ENCODE assay signal across 11 cellular contexts in the genomic region with DNA sequence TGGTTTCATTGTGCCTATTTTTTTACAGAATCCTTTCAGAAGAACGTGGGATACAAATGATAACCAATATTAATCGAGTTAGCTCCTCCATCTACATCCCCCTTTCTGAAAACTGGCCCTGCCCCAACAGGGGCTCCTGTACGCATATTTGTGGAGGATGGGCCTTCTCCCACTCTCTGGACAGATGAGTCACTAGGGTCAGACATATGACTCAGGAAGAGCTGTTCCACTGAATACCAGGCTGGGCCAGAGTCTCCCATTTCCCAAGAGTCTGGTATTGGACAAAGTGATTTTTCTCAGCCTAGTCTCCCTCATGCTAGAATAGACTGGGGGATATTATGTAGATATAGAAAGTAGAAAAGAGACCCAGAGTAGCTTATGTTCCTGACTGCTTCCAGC.
A peak's percentile ranks its signal among the peaks of the same experiment; 100 is the strongest.
DNase-seq lines count a peak whose midpoint lies in the region; ATAC-seq and TF ChIP-seq lines count a peak whose summit lies in the region.
"Had no signal": no experiment of that assay in that cellular context is flagged by ENCODE, and none has a peak within 500 bp of the region (broad histone marks: within the 10 kb centered on the region; RNA-seq: fewer than 3 reads in every experiment).

No MANE protein-coding gene starts in this region.

- no peaks in the 10 kb centered on the region for H3F3A ChIP-seq in PC-3 (ENCODE audit: low read length, unreplicated experiment)

- H3K9me3 Mint-ChIP-seq in mesothelial cell of epicardium (peaks cover 4% of the 10 kb centered on the region), Caco-2 (ENCODE audit: unreplicated experiment) (no peaks in the 10 kb centered on the region)

- peak overlapping the region; percentile 44; the same call in 1 of the 2 replicates for H3K9ac ChIP-seq in PC-3 (ENCODE audit: low read length)

- H3K27ac ChIP-seq in PC-3 (ENCODE audit: low read length), result peak overlapping the region; percentile 83
- H3K27ac ChIP-seq: upper lobe of left lung had no signal

- no peak overlapping the region for H3K4me3 Mint-ChIP-seq in mesothelial cell of epicardium
- no peak overlapping the region for H3K4me3 Mint-ChIP-seq in Caco-2 (ENCODE audit: unreplicated experiment)

- H3K27me3 ChIP-seq in PC-3 (ENCODE audit: low read length), result no peaks in the 10 kb centered on the region
- no peaks in the 10 kb centered on the region for H3K27me3 ChIP-seq in Caco-2 (replicated peaks; ENCODE audit: control insufficient read depth, insufficient read depth, low read length)
- H3K27me3 ChIP-seq: upper lobe of left lung had no signal

- H3K36me3 Mint-ChIP-seq in mesothelial cell of epicardium (no peaks in the 10 kb centered on the region), Caco-2 (ENCODE audit: insufficient read depth, unreplicated experiment) (no peaks in the 10 kb centered on the region)

- H3K27ac Mint-ChIP-seq in mesothelial cell of epicardium, result peak overlapping the region; percentile 66
- no peak overlapping the region for H3K27ac Mint-ChIP-seq in Caco-2 (ENCODE audit: unreplicated experiment)

- no peak for TF ChIP-seq CTCF in PC-3 (conservative IDR thresholded peaks at IDR 0.05; ENCODE audit: low read depth, low read length)
- TF ChIP-seq CTCF in mesothelial cell of epicardium (IDR thresholded peaks at IDR 0.05; ENCODE audit: unreplicated experiment), result no peak
- no peak for TF ChIP-seq CTCF in Caco-2 (IDR thresholded peaks at IDR 0.05; ENCODE audit: insufficient read depth in 1 of 2, low read depth in 1 of 2, low read length in 1 of 2, severe bottlenecking in 1 of 2, unreplicated experiment in 1 of 2)

- no peaks in the 10 kb centered on the region for H3K9me2 ChIP-seq in PC-3 (replicated peaks; ENCODE audit: low read length)

- DNase-seq in COLO829 (ENCODE audit: low spot score), result peak; percentile 58
- peak; percentile 64 for DNase-seq in PC-3
- DNase-seq in dermis microvascular lymphatic vessel endothelial cell (ENCODE audit: low read depth in 2 of 2), result peak; percentile 30 to 85
- DNase-seq in mesothelial cell of epicardium (ENCODE audit: low spot score in 2 of 2, unreplicated experiment in 2 of 2), result no peak
- DNase-seq in Caco-2, result no peak
- no peak for DNase-seq in activated naive CD4-positive, alpha-beta T cell treated with Interleukin-2 at 50 U/mL for 16 hours
- DNase-seq in DMS 273 treated with DMSO at 0.1 percent for 48 hours (lab: John Stamatoyannopoulos, UW), result no peak
- DNase-seq: DMS53, mucosa of descending colon, upper lobe of left lung had no signal

- H3K27me3 Mint-ChIP-seq in mesothelial cell of epicardium (ENCODE audit: low read depth) (no peaks in the 10 kb centered on the region), Caco-2 (ENCODE audit: insufficient read depth, unreplicated experiment) (no peaks in the 10 kb centered on the region)

- H3K79me2 ChIP-seq in PC-3 (ENCODE audit: low read length), result peaks cover 78% of the 10 kb centered on the region

- H3K36me3 ChIP-seq in PC-3 (ENCODE audit: low read depth, low read length), result no peaks in the 10 kb centered on the region
- no peaks in the 10 kb centered on the region for H3K36me3 ChIP-seq in Caco-2 (ENCODE audit: control insufficient read depth, insufficient read depth, low read length)
- H3K36me3 ChIP-seq: upper lobe of left lung had no signal

- peaks cover 30% of the 10 kb centered on the region for H3K4me1 ChIP-seq in PC-3 (ENCODE audit: insufficient read depth, low read length)
- peaks cover 8% of the 10 kb centered on the region; the same call in 1 of the 2 replicates for H3K4me1 ChIP-seq in Caco-2

- H2AFZ ChIP-seq in PC-3 (ENCODE audit: low read length), result no peak overlapping the region

- H3K4me1 Mint-ChIP-seq in mesothelial cell of epicardium, result peaks cover 46% of the 10 kb centered on the region
- H3K4me1 Mint-ChIP-seq in Caco-2 (ENCODE audit: low read depth, unreplicated experiment), result peaks cover 28% of the 10 kb centered on the region

- CTCF ChIA-PET in PC-3 (lab: Charles Lee), result no interaction called here
- CTCF ChIA-PET in Caco-2 (lab: Charles Lee), result interaction anchor here (0.5 kb wide), 1 partner anchor 49 kb away, joined by 3 read pairs; no protein-coding TSS in a partner anchor

- H3K9me3 ChIP-seq in PC-3 (ENCODE audit: low read length) (no peaks in the 10 kb centered on the region), Caco-2 (no peaks in the 10 kb centered on the region)
- H3K9me3 ChIP-seq: mucosa of descending colon, upper lobe of left lung had no signal

- intact Hi-C loops in PC-3 (cut with micrococcal nuclease) (no loop called here), Caco-2 (cut with micrococcal nuclease; ENCODE audit: unreplicated experiment) (no loop called here)

- no peaks in the 10 kb centered on the region for H4K20me1 ChIP-seq in PC-3 (ENCODE audit: low read length)

- ATAC-seq in PC-3 (peak; percentile 92), GM19351 (IDR thresholded peaks at IDR 0.05; ENCODE audit: unreplicated experiment) (no peak)
- ATAC-seq: mucosa of descending colon had no signal

- peak overlapping the region; percentile 55 for H3K4me2 ChIP-seq in PC-3 (ENCODE audit: low read length)

- POLR2A ChIA-PET in PC-3 (lab: Charles Lee; ENCODE audit: unreplicated experiment) (no interaction called here), Caco-2 (lab: Charles Lee) (no interaction called here)

- H3K4me3 ChIP-seq in PC-3 (ENCODE audit: low read length) (no peak overlapping the region), Caco-2 (ENCODE audit: low read depth, low read length) (no peak overlapping the region)
- H3K4me3 ChIP-seq: mucosa of descending colon, upper lobe of left lung had no signal

- BruUV-seq in PC-3 (replicated peaks; lab: Mats Ljungman, UMichigan) (no TSS peak), Caco-2 (replicated peaks; lab: Mats Ljungman, UMichigan) (no TSS peak)

Comparison
In these comparisons a context has a peak if more than half of its experiments do, and no peak if none do; other contexts are left out.
1. DNase-seq: peak in COLO829 (single experiment), PC-3 (single experiment) and dermis microvascular lymphatic vessel endothelial cell (2 of 2); none in mesothelial cell of epicardium (0 of 2), Caco-2 (0 of 2), activated naive CD4-positive, alpha-beta T cell treated with Interleukin-2 at 50 U/mL for 16 hours (single experiment) and DMS 273 treated with DMSO at 0.1 percent for 48 hours (single experiment).